1 cellular context compared by ENCODE assay signal in the genomic region with DNA sequence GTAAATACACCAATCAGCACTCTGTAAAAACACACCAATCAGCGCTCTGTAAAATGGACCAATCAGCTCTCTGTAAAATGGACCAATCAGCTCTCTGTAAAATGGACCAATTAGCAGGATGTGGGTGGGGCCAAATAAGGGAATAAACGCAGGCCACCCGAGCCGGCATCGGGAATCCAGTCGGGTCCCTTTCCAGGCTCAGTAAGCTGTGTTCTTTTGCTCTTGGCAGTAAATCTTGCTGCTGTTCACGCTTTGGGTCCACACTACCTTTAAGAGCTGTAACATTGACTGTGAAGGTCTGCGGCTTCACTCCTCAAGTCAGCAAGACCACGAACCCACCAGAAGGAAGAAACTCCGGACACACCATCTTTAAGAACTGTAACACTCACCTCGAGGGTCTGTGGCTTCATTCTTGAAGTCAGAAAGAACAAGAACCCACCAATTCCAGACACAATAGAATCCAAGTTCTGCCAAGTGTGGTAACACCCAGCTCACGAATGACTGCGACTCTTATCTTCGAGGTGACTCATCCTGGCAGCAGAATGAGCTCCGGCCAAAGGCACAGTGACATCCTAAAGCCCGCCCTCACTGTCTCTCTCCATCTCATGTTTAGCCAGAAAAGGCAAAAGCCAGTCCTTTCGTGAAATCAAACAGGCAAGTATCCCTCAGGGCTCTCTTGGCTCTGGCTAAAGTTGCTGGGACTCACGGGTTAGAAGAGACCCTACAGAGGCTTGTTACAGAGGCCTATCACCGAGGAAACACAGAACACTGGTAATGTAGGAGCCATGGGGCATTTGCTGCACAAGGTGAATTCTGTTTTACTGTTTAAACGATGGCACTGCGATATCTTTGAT.
TF ChIP-seq lines count a peak whose summit lies in the region.

No MANE protein-coding gene starts in this region.

TF ChIP-seq in HEK293, 187 proteins besides CTCF, POLR2A, EP300 and RAD21 (continued from another document):
- TF ChIP-seq, protein P1, sequence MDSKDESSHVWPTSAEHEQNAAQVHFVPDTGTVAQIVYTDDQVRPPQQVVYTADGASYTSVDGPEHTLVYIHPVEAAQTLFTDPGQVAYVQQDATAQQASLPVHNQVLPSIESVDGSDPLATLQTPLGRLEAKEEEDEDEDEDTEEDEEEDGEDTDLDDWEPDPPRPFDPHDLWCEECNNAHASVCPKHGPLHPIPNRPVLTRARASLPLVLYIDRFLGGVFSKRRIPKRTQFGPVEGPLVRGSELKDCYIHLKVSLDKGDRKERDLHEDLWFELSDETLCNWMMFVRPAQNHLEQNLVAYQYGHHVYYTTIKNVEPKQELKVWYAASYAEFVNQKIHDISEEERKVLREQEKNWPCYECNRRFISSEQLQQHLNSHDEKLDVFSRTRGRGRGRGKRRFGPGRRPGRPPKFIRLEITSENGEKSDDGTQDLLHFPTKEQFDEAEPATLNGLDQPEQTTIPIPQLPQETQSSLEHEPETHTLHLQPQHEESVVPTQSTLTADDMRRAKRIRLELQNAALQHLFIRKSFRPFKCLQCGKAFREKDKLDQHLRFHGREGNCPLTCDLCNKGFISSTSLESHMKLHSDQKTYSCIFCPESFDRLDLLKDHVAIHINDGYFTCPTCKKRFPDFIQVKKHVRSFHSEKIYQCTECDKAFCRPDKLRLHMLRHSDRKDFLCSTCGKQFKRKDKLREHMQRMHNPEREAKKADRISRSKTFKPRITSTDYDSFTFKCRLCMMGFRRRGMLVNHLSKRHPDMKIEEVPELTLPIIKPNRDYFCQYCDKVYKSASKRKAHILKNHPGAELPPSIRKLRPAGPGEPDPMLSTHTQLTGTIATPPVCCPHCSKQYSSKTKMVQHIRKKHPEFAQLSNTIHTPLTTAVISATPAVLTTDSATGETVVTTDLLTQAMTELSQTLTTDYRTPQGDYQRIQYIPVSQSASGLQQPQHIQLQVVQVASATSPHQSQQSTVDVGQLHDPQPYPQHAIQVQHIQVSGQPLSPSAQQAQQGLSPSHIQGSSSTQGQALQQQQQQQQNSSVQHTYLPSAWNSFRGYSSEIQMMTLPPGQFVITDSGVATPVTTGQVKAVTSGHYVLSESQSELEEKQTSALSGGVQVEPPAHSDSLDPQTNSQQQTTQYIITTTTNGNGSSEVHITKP (tag by site-specific recombination; IDR thresholded peaks at IDR 0.05): no peak
- TF ChIP-seq ZBTB1 (tag by site-specific recombination; IDR thresholded peaks at IDR 0.05) (no peak), ZNF658 (tag by site-specific recombination; IDR thresholded peaks at IDR 0.05) (no peak), ZNF558 (tag by site-specific recombination; IDR thresholded peaks at IDR 0.05) (peak; percentile 44; the same call in 1 of the 2 replicates), TCF7L2 (IDR thresholded peaks at IDR 0.05; ENCODE audit: borderline replicate concordance, low read depth, low read length) (no peak), ZNF600 (tag by site-specific recombination; IDR thresholded peaks at IDR 0.05) (peak; percentile 84), MEIS1 (CRISPR knock-in tag; IDR thresholded peaks at IDR 0.05; ENCODE audit: borderline replicate concordance) (no peak), YY1 (tag by site-specific recombination; IDR thresholded peaks at IDR 0.05) (no peak), ZNF529 (tag by site-specific recombination; IDR thresholded peaks at IDR 0.05; ENCODE audit: insufficient replicate concordance) (no peak), HOXC10 (CRISPR knock-in tag; IDR thresholded peaks at IDR 0.05) (no peak)
- TF ChIP-seq, protein P2, sequence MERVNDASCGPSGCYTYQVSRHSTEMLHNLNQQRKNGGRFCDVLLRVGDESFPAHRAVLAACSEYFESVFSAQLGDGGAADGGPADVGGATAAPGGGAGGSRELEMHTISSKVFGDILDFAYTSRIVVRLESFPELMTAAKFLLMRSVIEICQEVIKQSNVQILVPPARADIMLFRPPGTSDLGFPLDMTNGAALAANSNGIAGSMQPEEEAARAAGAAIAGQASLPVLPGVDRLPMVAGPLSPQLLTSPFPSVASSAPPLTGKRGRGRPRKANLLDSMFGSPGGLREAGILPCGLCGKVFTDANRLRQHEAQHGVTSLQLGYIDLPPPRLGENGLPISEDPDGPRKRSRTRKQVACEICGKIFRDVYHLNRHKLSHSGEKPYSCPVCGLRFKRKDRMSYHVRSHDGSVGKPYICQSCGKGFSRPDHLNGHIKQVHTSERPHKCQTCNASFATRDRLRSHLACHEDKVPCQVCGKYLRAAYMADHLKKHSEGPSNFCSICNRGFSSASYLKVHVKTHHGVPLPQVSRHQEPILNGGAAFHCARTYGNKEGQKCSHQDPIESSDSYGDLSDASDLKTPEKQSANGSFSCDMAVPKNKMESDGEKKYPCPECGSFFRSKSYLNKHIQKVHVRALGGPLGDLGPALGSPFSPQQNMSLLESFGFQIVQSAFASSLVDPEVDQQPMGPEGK (tag by site-specific recombination; IDR thresholded peaks at IDR 0.05): no peak
- TF ChIP-seq, protein P3, sequence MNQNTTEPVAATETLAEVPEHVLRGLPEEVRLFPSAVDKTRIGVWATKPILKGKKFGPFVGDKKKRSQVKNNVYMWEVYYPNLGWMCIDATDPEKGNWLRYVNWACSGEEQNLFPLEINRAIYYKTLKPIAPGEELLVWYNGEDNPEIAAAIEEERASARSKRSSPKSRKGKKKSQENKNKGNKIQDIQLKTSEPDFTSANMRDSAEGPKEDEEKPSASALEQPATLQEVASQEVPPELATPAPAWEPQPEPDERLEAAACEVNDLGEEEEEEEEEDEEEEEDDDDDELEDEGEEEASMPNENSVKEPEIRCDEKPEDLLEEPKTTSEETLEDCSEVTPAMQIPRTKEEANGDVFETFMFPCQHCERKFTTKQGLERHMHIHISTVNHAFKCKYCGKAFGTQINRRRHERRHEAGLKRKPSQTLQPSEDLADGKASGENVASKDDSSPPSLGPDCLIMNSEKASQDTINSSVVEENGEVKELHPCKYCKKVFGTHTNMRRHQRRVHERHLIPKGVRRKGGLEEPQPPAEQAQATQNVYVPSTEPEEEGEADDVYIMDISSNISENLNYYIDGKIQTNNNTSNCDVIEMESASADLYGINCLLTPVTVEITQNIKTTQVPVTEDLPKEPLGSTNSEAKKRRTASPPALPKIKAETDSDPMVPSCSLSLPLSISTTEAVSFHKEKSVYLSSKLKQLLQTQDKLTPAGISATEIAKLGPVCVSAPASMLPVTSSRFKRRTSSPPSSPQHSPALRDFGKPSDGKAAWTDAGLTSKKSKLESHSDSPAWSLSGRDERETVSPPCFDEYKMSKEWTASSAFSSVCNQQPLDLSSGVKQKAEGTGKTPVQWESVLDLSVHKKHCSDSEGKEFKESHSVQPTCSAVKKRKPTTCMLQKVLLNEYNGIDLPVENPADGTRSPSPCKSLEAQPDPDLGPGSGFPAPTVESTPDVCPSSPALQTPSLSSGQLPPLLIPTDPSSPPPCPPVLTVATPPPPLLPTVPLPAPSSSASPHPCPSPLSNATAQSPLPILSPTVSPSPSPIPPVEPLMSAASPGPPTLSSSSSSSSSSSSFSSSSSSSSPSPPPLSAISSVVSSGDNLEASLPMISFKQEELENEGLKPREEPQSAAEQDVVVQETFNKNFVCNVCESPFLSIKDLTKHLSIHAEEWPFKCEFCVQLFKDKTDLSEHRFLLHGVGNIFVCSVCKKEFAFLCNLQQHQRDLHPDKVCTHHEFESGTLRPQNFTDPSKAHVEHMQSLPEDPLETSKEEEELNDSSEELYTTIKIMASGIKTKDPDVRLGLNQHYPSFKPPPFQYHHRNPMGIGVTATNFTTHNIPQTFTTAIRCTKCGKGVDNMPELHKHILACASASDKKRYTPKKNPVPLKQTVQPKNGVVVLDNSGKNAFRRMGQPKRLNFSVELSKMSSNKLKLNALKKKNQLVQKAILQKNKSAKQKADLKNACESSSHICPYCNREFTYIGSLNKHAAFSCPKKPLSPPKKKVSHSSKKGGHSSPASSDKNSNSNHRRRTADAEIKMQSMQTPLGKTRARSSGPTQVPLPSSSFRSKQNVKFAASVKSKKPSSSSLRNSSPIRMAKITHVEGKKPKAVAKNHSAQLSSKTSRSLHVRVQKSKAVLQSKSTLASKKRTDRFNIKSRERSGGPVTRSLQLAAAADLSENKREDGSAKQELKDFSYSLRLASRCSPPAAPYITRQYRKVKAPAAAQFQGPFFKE (tag by site-specific recombination; IDR thresholded peaks at IDR 0.05; ENCODE audit: borderline replicate concordance): no peak
